ENCODE assay signal across 30 cellular contexts in genomic region chr12:101491325-101491724, GRCh38. TPM values are rescaled to one million over a fixed set of nuclear protein-coding genes. Genes with fewer than 3 reads are reported as not detected.
"Had no signal": no experiment of that assay in that cellular context is flagged by ENCODE, and none has a peak within 500 bp of the region (broad histone marks: within the 10 kb centered on the region; RNA-seq: fewer than 3 reads in every experiment).

No MANE protein-coding gene starts in this region.

- H3K36me3 ChIP-seq: MG63 had no signal

- H3K27me3 ChIP-seq: MG63 had no signal

- H3K9me3 ChIP-seq: MG63 had no signal

- ATAC-seq: activated T-helper 17 cell treated with anti-CD3 and anti-CD28 coated beads, Interleukin-2, amount 50 U/mL, for 72 hours; Panc1; T-cell had no signal

- H3K4me3 ChIP-seq: MG63 had no signal

- DNase-seq: activated CD4-positive, alpha-beta memory T cell treated with anti-CD3 and anti-CD28 coated beads for 36 hours; activated CD4-positive, alpha-beta T cell treated with anti-CD3 and anti-CD28 coated beads, Interleukin-2, amount 10 ng/mL, durations not matched to agents 7 days and 5 days; activated CD4-positive, CD25-positive, alpha-beta regulatory T cell; activated gamma-delta T cell; activated naive CD4-positive, alpha-beta T cell treated with anti-CD3 and anti-CD28 coated beads for 36 hours; activated T-cell treated with anti-CD3 and anti-CD28 coated beads for 4 hours; activated T-cell treated with anti-CD3 and anti-CD28 coated beads, Interleukin-2, amount 50 U/mL, for 48 hours; amygdala; MG63; MV-4-11; NCI-H1092 treated with DMSO at 0.1 percent for 48 hours; NCI-H1417 treated with DMSO at 0.1 percent for 48 hours; NCI-H1694; NCI-H2029; NCI-H2107; NCI-H2171 treated with DMSO at 0.1 percent for 48 hours; NCI-H345; NCI-H510A; NCI-H69; NK-92 treated with Interleukin-12 subunit alpha and Interleukin-12 subunit beta, amount 100 ng/mL, for 24 hours; OCI-M1; SHP77 treated with DMSO at 0.1 percent for 48 hours; T-cell had no signal

- H3K27ac ChIP-seq: RWPE1 had no signal

RNA-seq across cellular contexts. Expression of gene SPIC, which starts 16.2 kb away (rescaled TPM):
- total RNA-seq: activated CD4-positive, alpha-beta memory T cell treated with anti-CD3 and anti-CD28 coated beads for 36 hours; activated CD4-positive, alpha-beta T cell treated with anti-CD3 and anti-CD28 coated beads, Interleukin-2, amount 10 ng/mL, durations not matched to agents 7 days and 5 days; activated CD8-positive, alpha-beta memory T cell treated with anti-CD3 and anti-CD28 coated beads for 36 hours; activated naive CD4-positive, alpha-beta T cell treated with anti-CD3 and anti-CD28 coated beads for 36 hours; activated T-helper 17 cell treated with anti-CD3 and anti-CD28 coated beads, Interleukin-2, amount 50 U/mL, for 72 hours; astrocyte; SK-MEL-5; T-cell; T-helper 2 cell treated with Interferon-gamma antibody and Interleukin-4, amounts not matched to agents 100 ng/mL and 5 ng/mL, for 36 hours had no signal
